In the genomic region with DNA sequence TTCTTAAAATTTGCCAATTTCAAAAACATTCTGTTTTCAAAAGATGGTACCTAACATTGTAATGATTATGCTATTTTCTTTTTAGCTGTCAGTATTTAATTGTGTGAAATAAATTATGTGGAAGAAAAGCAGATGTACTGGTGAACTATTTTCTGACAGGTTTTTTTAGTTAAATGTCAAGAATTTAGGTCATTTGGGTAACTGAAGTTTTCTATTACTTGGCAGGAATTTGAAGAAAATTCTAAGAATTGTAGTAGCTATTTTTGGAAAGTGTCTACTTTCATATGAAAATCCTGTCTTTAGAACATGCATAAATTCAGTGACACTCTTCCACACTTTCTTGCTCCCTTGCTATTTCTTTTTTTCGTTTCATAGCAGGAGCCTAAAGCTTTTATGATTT, we compare ENCODE assay signal across 20 cellular contexts. TPM values are rescaled to one million over a fixed set of nuclear protein-coding genes. Genes with fewer than 3 reads are reported as not detected.
DNase-seq lines count a peak whose midpoint lies in the region; ATAC-seq and TF ChIP-seq lines count a peak whose summit lies in the region.
"Had no signal": no experiment of that assay in that cellular context is flagged by ENCODE, and none has a peak within 500 bp of the region (broad histone marks: within the 10 kb centered on the region; RNA-seq: fewer than 3 reads in every experiment).

No MANE protein-coding gene starts in this region.

- H3K4me1 ChIP-seq in spleen: peaks cover 3 to 66% (median 44%) of the 10 kb centered on the region in 6 donors
- H3K4me1 ChIP-seq: body of pancreas, vagina had no signal

- no peak for ATAC-seq in activated T-cell treated with anti-CD3 and anti-CD28 coated beads, Interleukin-2, amount 50 U/mL, for 4 hours
- ATAC-seq in activated naive CD8-positive, alpha-beta T cell treated with anti-CD3 and anti-CD28 coated beads, Interleukin-2, amount 50 U/mL, for 24 hours: no peak
- ATAC-seq in Right ventricle myocardium superior (ENCODE audit: poor library complexity): no peak
- ATAC-seq: body of pancreas had no signal

- H3K36me3 Mint-ChIP-seq in activated T-cell treated with anti-CD3 and anti-CD28 coated beads, Interleukin-2, amount 50 U/mL, for 4 hours (ENCODE audit: insufficient read depth): peaks cover 3% of the 10 kb centered on the region
- H3K36me3 Mint-ChIP-seq in activated naive CD8-positive, alpha-beta T cell treated with anti-CD3 and anti-CD28 coated beads, Interleukin-2, amount 50 U/mL, for 24 hours (ENCODE audit: low read depth): peaks cover 5% of the 10 kb centered on the region

- peak overlapping the region in 5 of 8 donors; percentile 4 to 82 (median 76) for H3K27ac ChIP-seq in spleen
- H3K27ac ChIP-seq: body of pancreas, vagina had no signal

- TF ChIP-seq POLR2A in spleen (IDR thresholded peaks at IDR 0.05): no peak

- DNase-seq in activated T-cell treated with anti-CD3 and anti-CD28 coated beads, Interleukin-2, amount 50 U/mL, for 4 hours: no peak
- DNase-seq in activated T-cell treated with anti-CD3 and anti-CD28 coated beads, Interleukin-2, amount 50 U/mL, for 48 hours: no peak
- DNase-seq in OCI-M1 (lab: John Stamatoyannopoulos, UW) (peak; percentile 79), spleen (no peak), RPMI8226 (no peak), Right ventricle myocardium superior (no peak)
- DNase-seq in activated naive CD8-positive, alpha-beta T cell treated with anti-CD3 and anti-CD28 coated beads, Interleukin-2, amount 50 U/mL, for 24 hours: no peak
- DNase-seq in stimulated activated CD4-positive, alpha-beta T cell treated with anti-CD3 and anti-CD28 coated beads, Interleukin-4, amount 100 ng/mL, for 4 hours: no peak
- DNase-seq: ACHN; body of pancreas; COR-L47; cortex of kidney; immature natural killer cell; NCI-H1092 treated with DMSO at 0.1 percent for 48 hours; NCI-H774; stimulated activated CD4-positive, alpha-beta T cell treated with anti-CD3 and anti-CD28 coated beads, Interleukin-15, amount 100 ng/mL, for 24 hours had no signal

- TF ChIP-seq CTCF in spleen (IDR thresholded peaks at IDR 0.05 in 8 of 11, conservative IDR thresholded peaks at IDR 0.05 in 3 of 11): no peak

- H3K27me3 Mint-ChIP-seq in activated T-cell treated with anti-CD3 and anti-CD28 coated beads, Interleukin-2, amount 50 U/mL, for 4 hours (ENCODE audit: low read depth): no peaks in the 10 kb centered on the region
- H3K27me3 Mint-ChIP-seq in activated naive CD8-positive, alpha-beta T cell treated with anti-CD3 and anti-CD28 coated beads, Interleukin-2, amount 50 U/mL, for 24 hours: no peaks in the 10 kb centered on the region

- H3K9me3 Mint-ChIP-seq in activated T-cell treated with anti-CD3 and anti-CD28 coated beads, Interleukin-2, amount 50 U/mL, for 4 hours: no peaks in the 10 kb centered on the region
- H3K9me3 Mint-ChIP-seq in activated naive CD8-positive, alpha-beta T cell treated with anti-CD3 and anti-CD28 coated beads, Interleukin-2, amount 50 U/mL, for 24 hours: no peaks in the 10 kb centered on the region

- H3K27me3 ChIP-seq in spleen (replicated peaks in 1 of 7): no peaks in the 10 kb centered on the region
- H3K27me3 ChIP-seq: body of pancreas, vagina had no signal

- H3K4me3 ChIP-seq in spleen: no peak overlapping the region
- H3K4me3 ChIP-seq: body of pancreas, lung, vagina had no signal

- H3K27ac Mint-ChIP-seq in activated naive CD8-positive, alpha-beta T cell treated with anti-CD3 and anti-CD28 coated beads, Interleukin-2, amount 50 U/mL, for 24 hours: peak overlapping the region; percentile 99

- H3K4me1 Mint-ChIP-seq in activated T-cell treated with anti-CD3 and anti-CD28 coated beads, Interleukin-2, amount 50 U/mL, for 4 hours (ENCODE audit: low read depth): peaks cover 64% of the 10 kb centered on the region
- H3K4me1 Mint-ChIP-seq in activated naive CD8-positive, alpha-beta T cell treated with anti-CD3 and anti-CD28 coated beads, Interleukin-2, amount 50 U/mL, for 24 hours: peaks cover 79% of the 10 kb centered on the region

- no peaks in the 10 kb centered on the region for H3K36me3 ChIP-seq in spleen
- H3K36me3 ChIP-seq: vagina had no signal

- intact Hi-C loops in spleen (cut with DNase I; ENCODE audit: low total_unique reads): no loop called here
- intact Hi-C loops in Right ventricle myocardium superior (cut with DNase I): no loop called here

- 54 to 74% (median 69%) methylated on average over 1 of the region's 1 CpG for WGBS in spleen, 5 donors

- peak overlapping the region; percentile 54 for H3K4me3 Mint-ChIP-seq in activated T-cell treated with anti-CD3 and anti-CD28 coated beads, Interleukin-2, amount 50 U/mL, for 4 hours
- peak overlapping the region; percentile 76 for H3K4me3 Mint-ChIP-seq in activated naive CD8-positive, alpha-beta T cell treated with anti-CD3 and anti-CD28 coated beads, Interleukin-2, amount 50 U/mL, for 24 hours

- H3K9me3 ChIP-seq in spleen: no peaks in the 10 kb centered on the region
- H3K9me3 ChIP-seq: body of pancreas, vagina had no signal

RNA-seq across cellular contexts. Expression of a gene that starts 28.5 kb away (rescaled TPM):
- 100 to 1,000 TPM; 181 to 243 (median 224) TPM for total RNA-seq in activated T-cell treated with anti-CD3 and anti-CD28 coated beads, Interleukin-2, amount 50 U/mL, for 4 hours
- 100 to 1,000 TPM; 439 to 716 (median 526) TPM for total RNA-seq in spleen
- 10 to 100 TPM; 79.2 to 99.3 (median 92.4) TPM for polyA plus RNA-seq in spleen
- total RNA-seq in Right ventricle myocardium superior: 7.2 TPM
- total RNA-seq: epithelial cell of proximal tubule, pulmonary artery endothelial cell had no signal

Comparison
In these comparisons a context has a peak if more than half of its experiments do, and no peak if none do; other contexts are left out.
1. RNA of a gene that starts 28.5 kb away (total RNA-seq): 439 to 716 TPM in spleen and 181 to 243 TPM in activated T-cell treated with anti-CD3 and anti-CD28 coated beads, Interleukin-2, amount 50 U/mL, for 4 hours; 7.2 TPM in Right ventricle myocardium superior (single experiment); every median in the first group is over 10 times any median in the second.